18 cellular contexts compared by ENCODE assay signal in genomic region chr15:100310511-100310910, GRCh38.
"Had no signal": no experiment of that assay in that cellular context is flagged by ENCODE, and none has a peak within 500 bp of the region (broad histone marks: within the 10 kb centered on the region; RNA-seq: fewer than 3 reads in every experiment).

No MANE protein-coding gene starts in this region.

- H3K27ac ChIP-seq: psoas muscle, right lobe of liver, spleen, testis had no signal

- FAIRE-seq: urothelium cell line had no signal

- H3K36me3 ChIP-seq: ascending aorta, breast epithelium, spleen had no signal

- H3K4me3 ChIP-seq: psoas muscle, right lobe of liver, spleen, testis had no signal

- H3K4me1 ChIP-seq: breast epithelium, psoas muscle, right lobe of liver, spleen had no signal

- DNase-seq: activated CD4-positive, alpha-beta memory T cell treated with anti-CD3 and anti-CD28 coated beads for 36 hours; activated CD4-positive, alpha-beta T cell treated with anti-CD3 and anti-CD28 coated beads for 36 hours; activated CD8-positive, alpha-beta memory T cell treated with anti-CD3 and anti-CD28 coated beads, Interleukin-2, amount 10 ng/mL, durations not matched to agents 7 days and 5 days; activated naive CD4-positive, alpha-beta T cell treated with anti-CD3 and anti-CD28 coated beads for 36 hours; activated naive CD8-positive, alpha-beta T cell treated with anti-CD3 and anti-CD28 coated beads, Interleukin-2, amount 50 U/mL, for 24 hours; activated T-cell treated with anti-CD3 and anti-CD28 coated beads, Interleukin-2, amount 50 U/mL, for 1 hour; dermis blood vessel endothelial cell; hippocampal formation; mesendoderm; right lobe of liver; spleen; stimulated activated naive CD8-positive, alpha-beta T cell treated with anti-CD3 and anti-CD28 coated beads, Interleukin-15, amount 100 ng/mL, for 72 hours had no signal

- H3K9me3 ChIP-seq: breast epithelium, psoas muscle, right lobe of liver, spleen, testis had no signal

- H3K27me3 ChIP-seq: ascending aorta, breast epithelium, right lobe of liver, testis had no signal

- ATAC-seq: activated CD4-positive, alpha-beta T cell treated with anti-CD3 and anti-CD28 coated beads for 36 hours; activated CD8-positive, alpha-beta memory T cell treated with anti-CD3 and anti-CD28 coated beads, Interleukin-2, amount 10 ng/mL, durations not matched to agents 7 days and 5 days; activated naive CD8-positive, alpha-beta T cell treated with anti-CD3 and anti-CD28 coated beads, Interleukin-2, amount 50 U/mL, for 24 hours; natural killer cell treated with Interleukin-12 subunit alpha and Interleukin-12 subunit beta and Interleukin-15 and Interleukin-18, amount 100 ng/mL, for 72 hours; right lobe of liver; stimulated activated naive CD8-positive, alpha-beta T cell treated with anti-CD3 and anti-CD28 coated beads, Interleukin-15, amount 100 ng/mL, for 72 hours had no signal
